In the genomic region with DNA sequence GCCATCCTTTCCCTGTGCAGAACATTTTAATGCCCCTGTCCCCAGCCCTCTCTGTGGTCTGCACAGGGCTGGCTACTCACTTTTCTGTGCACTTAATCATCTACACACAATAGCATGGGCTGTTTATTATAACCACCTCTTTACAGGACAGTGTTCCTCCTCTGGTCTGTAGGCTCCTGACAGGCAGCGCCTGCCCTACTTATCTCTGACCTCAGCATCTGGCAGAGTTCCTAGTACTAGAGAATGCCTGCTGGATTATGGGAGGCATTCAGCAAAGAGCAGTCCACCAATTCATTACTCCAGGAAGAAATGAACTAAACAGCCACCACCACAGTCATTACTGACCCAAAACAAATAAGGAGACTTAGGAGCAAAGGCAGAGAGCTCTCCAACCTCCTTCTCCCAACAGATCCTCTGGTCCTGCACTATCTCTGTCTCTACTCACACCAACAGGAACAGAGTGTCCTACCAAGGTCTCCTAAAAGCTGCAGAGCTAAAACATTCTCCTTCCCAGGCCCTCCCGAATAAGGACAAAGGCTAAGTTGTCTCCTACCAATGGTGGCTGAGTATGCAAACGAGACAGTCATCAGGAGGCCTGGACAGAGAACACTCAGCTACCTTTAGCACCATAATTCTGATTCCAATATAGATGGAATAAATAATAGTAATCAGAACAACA, we compare ENCODE assay signal across 12 cellular contexts.
A peak's percentile ranks its signal among the peaks of the same experiment; 100 is the strongest.
DNase-seq lines count a peak whose midpoint lies in the region; ATAC-seq, FAIRE-seq and TF ChIP-seq lines count a peak whose summit lies in the region.
"Had no signal": no experiment of that assay in that cellular context is flagged by ENCODE, and none has a peak within 500 bp of the region (broad histone marks: within the 10 kb centered on the region; RNA-seq: fewer than 3 reads in every experiment).

No MANE protein-coding gene starts in this region.

- POLR2A ChIA-PET in AG04450 (lab: Yijun Ruan, JAX), result no interaction called here
- POLR2A ChIA-PET in H1 (lab: Charles Lee; ENCODE audit: partially characterized antibody), result interaction anchor here (0.7 kb wide), 1 partner anchor 274 kb away, joined by 3 read pairs; no protein-coding TSS in a partner anchor
- POLR2A ChIA-PET in activated CD4-positive, alpha-beta T cell treated with anti-CD3 and anti-CD28 coated beads for 36 hours (lab: Charles Lee), result no interaction called here

- H4K20me1 ChIP-seq in H1 (replicated peaks in 1 of 2; ENCODE audit: control insufficient read depth in 1 of 2, insufficient read depth in 2 of 2, low read length in 2 of 2), result no peaks in the 10 kb centered on the region

- 0 out of 2 replicates have a peak, but pooled peaks cover 2% of the 10 kb centered on the region for H3K23me2 ChIP-seq in H1 (ENCODE audit: low read depth, low read length)

- H3K27ac ChIP-seq in AG04450 (ENCODE audit: low read depth, low read length) (no peak overlapping the region), H1 (ENCODE audit: low read depth, low read length) (no peak overlapping the region)

- no peaks in the 10 kb centered on the region for H3K4me1 Mint-ChIP-seq in osteocyte (ENCODE audit: unreplicated experiment)
- H3K4me1 Mint-ChIP-seq in activated CD4-positive, alpha-beta T cell treated with anti-CD3 and anti-CD28 coated beads for 36 hours, result no peaks in the 10 kb centered on the region

- no peaks in the 10 kb centered on the region for H3K79me2 ChIP-seq in H1 (ENCODE audit: control insufficient read depth in 1 of 2, insufficient read depth in 2 of 2, low read length in 2 of 2)

- H3K36me3 Mint-ChIP-seq in osteocyte (ENCODE audit: unreplicated experiment), result no peaks in the 10 kb centered on the region
- no peaks in the 10 kb centered on the region for H3K36me3 Mint-ChIP-seq in activated CD4-positive, alpha-beta T cell treated with anti-CD3 and anti-CD28 coated beads for 36 hours (ENCODE audit: low read depth)
- H3K36me3 Mint-ChIP-seq: CD4-positive, CD25-positive, alpha-beta regulatory T cell had no signal

- H4K91ac ChIP-seq in H1 (replicated peaks; ENCODE audit: insufficient read length, low read length), result no peak overlapping the region

- intact Hi-C loops in activated CD4-positive, alpha-beta T cell treated with anti-CD3 and anti-CD28 coated beads for 36 hours (cut with DNase I, micrococcal nuclease), result no loop called here

- H4K8ac ChIP-seq in H1 (ENCODE audit: extremely low read depth, insufficient read depth, low read length), result no peak overlapping the region

- no peaks in the 10 kb centered on the region for H3K9me3 ChIP-seq in AG04450 (ENCODE audit: control insufficient read depth, insufficient read depth, low read length)
- H3K9me3 ChIP-seq in MG63, result no peaks in the 10 kb centered on the region; the same call in 1 of the 2 replicates
- no peaks in the 10 kb centered on the region for H3K9me3 ChIP-seq in H1 (ENCODE audit: insufficient read depth in 2 of 2, low read depth in 1 of 2, low read length in 1 of 2)
- H3K9me3 ChIP-seq: tibial nerve had no signal

- DNase-seq in AG04450 (ENCODE audit: low read depth, low spot score), result peak; percentile 53
- DNase-seq in MG63, result peak; percentile 76
- no peak for DNase-seq in H1 (ENCODE audit: low read depth in 1 of 2, low spot score in 2 of 2)
- peak; percentile 67 for DNase-seq in mucosa of gallbladder (ENCODE audit: low spot score)
- DNase-seq in osteocyte (ENCODE audit: extremely low spot score, unreplicated experiment), result no peak
- DNase-seq in KBM-7, result no peak
- DNase-seq in activated CD4-positive, alpha-beta T cell treated with anti-CD3 and anti-CD28 coated beads for 36 hours, result no peak
- DNase-seq: CD4-positive, CD25-positive, alpha-beta regulatory T cell; stimulated activated CD4-positive, alpha-beta T cell treated with anti-CD3 and anti-CD28 coated beads, Interleukin-15, amount 100 ng/mL, for 24 hours had no signal

- no peak for TF ChIP-seq EP300 in H1 (IDR thresholded peaks at IDR 0.05; ENCODE audit: borderline replicate concordance in 1 of 2, low read depth in 2 of 2, low read length in 2 of 2)

- H3K27me3 ChIP-seq in AG04450 (ENCODE audit: control insufficient read depth, insufficient read depth, low read length) (no peaks in the 10 kb centered on the region), MG63 (no peaks in the 10 kb centered on the region), H1 (replicated peaks in 1 of 4; ENCODE audit: control insufficient read depth in 3 of 4, extremely low read depth in 1 of 4, insufficient read depth in 3 of 4, low read length in 3 of 4) (no peaks in the 10 kb centered on the region)
- H3K27me3 ChIP-seq: tibial nerve had no signal

- no peak overlapping the region for H2BK120ac ChIP-seq in H1 (replicated peaks; ENCODE audit: low read depth, low read length)

- no peak overlapping the region for H3K4me2 ChIP-seq in H1 (ENCODE audit: insufficient read depth in 1 of 2, low read depth in 2 of 2, low read length in 2 of 2)

- no peak overlapping the region for H3K4ac ChIP-seq in H1 (replicated peaks; ENCODE audit: insufficient read length, low read depth, low read length)

- H3K4me1 ChIP-seq in H1 (replicated peaks in 1 of 4; ENCODE audit: control insufficient read depth in 3 of 4, insufficient read depth in 4 of 4, low read length in 3 of 4), result peaks cover 0 to 7% (median 0%) of the 10 kb centered on the region in 4 experiments; a peak in 1 of 7 replicates

- H2BK12ac ChIP-seq in H1 (ENCODE audit: low read depth, low read length), result no peak overlapping the region

- no peak overlapping the region for H3K56ac ChIP-seq in H1 (replicated peaks; ENCODE audit: insufficient read length, low read depth, low read length)

- H2BK5ac ChIP-seq in H1 (ENCODE audit: low read depth, low read length), result no peak overlapping the region

- H2BK20ac ChIP-seq in H1 (ENCODE audit: low read length), result no peak overlapping the region

- no peak overlapping the region for H3K18ac ChIP-seq in H1 (ENCODE audit: extremely low read depth, low read length)

- no peak overlapping the region for H4K5ac ChIP-seq in H1 (ENCODE audit: insufficient read length, low read depth, low read length)

- no peak overlapping the region for H3K4me3 ChIP-seq in AG04450 (ENCODE audit: low read depth, low read length)
- H3K4me3 ChIP-seq in MG63, result no peak overlapping the region
- H3K4me3 ChIP-seq in H1 (ENCODE audit: extremely low read depth in 1 of 4, insufficient read depth in 2 of 4, low read depth in 3 of 4, low read length in 4 of 4), result no peak overlapping the region
- H3K4me3 ChIP-seq: tibial nerve had no signal

- H3K79me1 ChIP-seq in H1 (ENCODE audit: low read depth, low read length), result no peaks in the 10 kb centered on the region

- no peak for TF ChIP-seq CTCF in AG04450 (IDR thresholded peaks at IDR 0.05; ENCODE audit: low read depth, low read length)
- no peak for TF ChIP-seq CTCF in H1 (IDR thresholded peaks at IDR 0.05; ENCODE audit: control extremely low read depth in 1 of 3, insufficient read depth in 1 of 3, low read depth in 1 of 3, low read length in 3 of 3)
- TF ChIP-seq CTCF in osteocyte (IDR thresholded peaks at IDR 0.05), result no peak

- no peaks in the 10 kb centered on the region for H3K36me3 ChIP-seq in MG63
- no peaks in the 10 kb centered on the region for H3K36me3 ChIP-seq in H1 (ENCODE audit: control insufficient read depth in 2 of 4, insufficient read depth in 4 of 4, low read length in 3 of 4)
- H3K36me3 ChIP-seq: tibial nerve had no signal

- WGBS in H1 (ENCODE audit: extremely low coverage in 1 of 2, insufficient coverage in 1 of 2, insufficient read length in 1 of 2, insufficient replicate concordance in 2 of 2, low coverage in 1 of 2, low lambda C conversion rate in 2 of 2, missing lambda C conversion rate in 1 of 2), 2 experiments, result 87% methylated on average over 3 of the region's 3 CpGs; no CpG with 5 or more reads in 1 of the 2 experiments

- in situ Hi-C loops in KBM-7 (cut with MboI; ENCODE audit: low pct_unique_long_range_greater_than_20kb, low sequenced_read_pairs), result no loop called here

- no peak for TF ChIP-seq POLR2A in H1 (IDR thresholded peaks at IDR 0.05; ENCODE audit: control extremely low read depth in 1 of 2, low read depth in 2 of 2, low read length in 2 of 2)

- H3K14ac ChIP-seq in H1 (ENCODE audit: insufficient read length), result no peak overlapping the region

- H2AFZ ChIP-seq in H1 (ENCODE audit: low read length), result 0 out of 2 replicates have a peak overlapping the region, but pooled peaks have one; percentile 68

- TF ChIP-seq RAD21 in H1 (IDR thresholded peaks at IDR 0.05 in 1 of 2, conservative IDR thresholded peaks at IDR 0.05 in 1 of 2; ENCODE audit: low read depth in 2 of 2, low read length in 2 of 2), result no peak

- ATAC-seq in activated CD4-positive, alpha-beta T cell treated with anti-CD3 and anti-CD28 coated beads for 36 hours, result no peak
- no peak for ATAC-seq in GM18870 (IDR thresholded peaks at IDR 0.05; ENCODE audit: unreplicated experiment)

- no peak overlapping the region for H3K27ac Mint-ChIP-seq in osteocyte (ENCODE audit: unreplicated experiment)
- H3K27ac Mint-ChIP-seq in activated CD4-positive, alpha-beta T cell treated with anti-CD3 and anti-CD28 coated beads for 36 hours, result no peak overlapping the region

- CTCF ChIA-PET in AG04450 (lab: Charles Lee), result no interaction called here
- CTCF ChIA-PET in H1 (lab: Charles Lee; ENCODE audit: partially characterized antibody), result interaction anchor here (1.1 to 1.2 kb wide), 3 partner anchors 11 to 15 kb away, joined by 4 to 8 read pairs (median 4); no protein-coding TSS in a partner anchor
- CTCF ChIA-PET in activated CD4-positive, alpha-beta T cell treated with anti-CD3 and anti-CD28 coated beads for 36 hours (lab: Charles Lee), result no interaction called here

- H3K27me3 Mint-ChIP-seq in osteocyte (ENCODE audit: unreplicated experiment), result peaks cover 10% of the 10 kb centered on the region
- peaks cover 9% of the 10 kb centered on the region for H3K27me3 Mint-ChIP-seq in activated CD4-positive, alpha-beta T cell treated with anti-CD3 and anti-CD28 coated beads for 36 hours

- FAIRE-seq in H1 (lab: Jason Lieb, UNC), result no peak
- FAIRE-seq: keratinocyte had no signal

- H3K9me3 Mint-ChIP-seq in osteocyte (ENCODE audit: unreplicated experiment), result peaks cover 6% of the 10 kb centered on the region
- H3K9me3 Mint-ChIP-seq in activated CD4-positive, alpha-beta T cell treated with anti-CD3 and anti-CD28 coated beads for 36 hours (ENCODE audit: low read depth), result no peaks in the 10 kb centered on the region

- no peak overlapping the region for H3K23ac ChIP-seq in H1 (ENCODE audit: insufficient read length)

- no peak overlapping the region for H3K9ac ChIP-seq in H1 (replicated peaks in 1 of 4; ENCODE audit: extremely low read depth in 1 of 4, low read depth in 3 of 4, low read length in 3 of 4)

- H2AK5ac ChIP-seq in H1 (ENCODE audit: low read depth, low read length), result no peak overlapping the region

- H3K4me3 Mint-ChIP-seq in osteocyte (ENCODE audit: unreplicated experiment), result no peak overlapping the region
- no peak overlapping the region for H3K4me3 Mint-ChIP-seq in activated CD4-positive, alpha-beta T cell treated with anti-CD3 and anti-CD28 coated beads for 36 hours
- H3K4me3 Mint-ChIP-seq: CD4-positive, CD25-positive, alpha-beta regulatory T cell had no signal

- no peak overlapping the region for H2BK15ac ChIP-seq in H1 (ENCODE audit: low read length)

TF ChIP-seq in H1, 55 proteins besides CTCF, POLR2A, EP300 and RAD21 (continues in another document):
- no peak for TF ChIP-seq CHD2 (IDR thresholded peaks at IDR 0.05; ENCODE audit: low read length)

Comparison
In these comparisons a context has a peak if more than half of its experiments do, and no peak if none do; other contexts are left out.
1. DNase-seq: peak in AG04450 (single experiment), MG63 (single experiment) and mucosa of gallbladder (single experiment); none in H1 (0 of 2), osteocyte (single experiment), KBM-7 (single experiment) and activated CD4-positive, alpha-beta T cell treated with anti-CD3 and anti-CD28 coated beads for 36 hours (single experiment).